Comparison of ENCODE assay signal across 8 cellular contexts in the genomic region with DNA sequence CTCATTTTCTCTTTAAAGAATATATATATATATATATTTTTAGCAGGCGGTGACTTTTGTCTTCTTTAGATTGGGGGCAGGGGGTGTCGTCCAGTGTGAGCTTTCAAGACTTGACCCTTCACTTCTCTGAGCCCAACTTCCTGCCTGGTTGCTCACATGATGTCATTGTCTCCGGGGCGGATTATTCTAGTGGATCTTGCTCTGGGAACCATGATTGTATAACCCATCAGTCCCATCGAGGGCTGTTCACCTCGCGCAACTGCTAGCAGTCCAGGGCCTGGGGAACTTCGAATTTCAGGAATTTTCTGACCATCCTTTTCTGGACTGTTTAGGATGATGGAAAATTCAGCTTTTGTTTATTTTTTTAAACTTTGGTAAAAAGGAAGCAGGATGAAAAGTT. TPM values are rescaled to one million over a fixed set of nuclear protein-coding genes. Genes with fewer than 3 reads are reported as not detected.
A peak's percentile ranks its signal among the peaks of the same experiment; 100 is the strongest.
DNase-seq lines count a peak whose midpoint lies in the region; ATAC-seq, FAIRE-seq and TF ChIP-seq lines count a peak whose summit lies in the region.

No MANE protein-coding gene starts in this region.

- 14 to 20% (median 17%) methylated on average over 8 of the region's 8 CpGs for WGBS in spleen, 5 donors

- peak overlapping the region; percentile 80 to 97 (median 92) for H3K27ac Mint-ChIP-seq in CD14-positive monocyte

- peak overlapping the region; percentile 79 for H3K27ac ChIP-seq in keratinocyte (ENCODE audit: control insufficient read depth, insufficient read depth, low read length)
- H3K27ac ChIP-seq in spleen: peak overlapping the region; percentile 87 to 98 (median 94)

- DNase-seq in CD14-positive monocyte (ENCODE audit: low spot score) (peak; percentile 72), cardiac fibroblast (ENCODE audit: low read depth in 2 of 2) (peak; percentile 78 to 84), keratinocyte (ENCODE audit: low read depth, low spot score) (no peak), spleen (no peak), cerebellar nuclear complex (lab: John Stamatoyannopoulos, UW) (no peak)

- peaks cover 0 to 2% of the 10 kb centered on the region in 2 experiments for H3K36me3 ChIP-seq in keratinocyte (ENCODE audit: control insufficient read depth in 2 of 2, extremely low read depth in 1 of 2, insufficient read depth in 2 of 2, low read length in 2 of 2)
- H3K36me3 ChIP-seq in spleen: no peaks in the 10 kb centered on the region

- peaks cover 81% of the 10 kb centered on the region for H3K4me1 Mint-ChIP-seq in CD14-positive monocyte

- peak overlapping the region; percentile 67 to 75 for H3K4me3 ChIP-seq in cardiac fibroblast (replicated peaks in 1 of 2; ENCODE audit: low read depth in 2 of 2, low read length in 2 of 2)
- H3K4me3 ChIP-seq in keratinocyte (ENCODE audit: control insufficient read depth in 2 of 3, extremely low read depth in 1 of 3, insufficient read depth in 2 of 3, low read depth in 1 of 3, low read length in 3 of 3): peak overlapping the region; percentile 73 to 81 (median 77)
- peak overlapping the region; percentile 68 to 98 (median 90) for H3K4me3 ChIP-seq in spleen

- peak; percentile 49 for FAIRE-seq in keratinocyte (lab: Jason Lieb, UNC)

- peaks cover 32 to 34% of the 10 kb centered on the region in 2 donors for H3K36me3 Mint-ChIP-seq in CD14-positive monocyte

- dilution Hi-C loops in keratinocyte (cut with MboI; ENCODE audit: extremely low pct_ligation_motif_present, low sequenced_read_pairs): no loop called here

- peak overlapping the region; percentile 92 for H3K9ac ChIP-seq in keratinocyte (ENCODE audit: control insufficient read depth, extremely low read depth, insufficient read depth, low read length)

- peaks cover 10% of the 10 kb centered on the region for H4K20me1 ChIP-seq in keratinocyte (ENCODE audit: control insufficient read depth, extremely low read depth, insufficient read depth, low read length)

- H3K4me1 ChIP-seq in keratinocyte (ENCODE audit: control insufficient read depth, extremely low read depth, insufficient read depth, low read length): peaks cover 50% of the 10 kb centered on the region
- H3K4me1 ChIP-seq in spleen: peaks cover 26 to 86% (median 59%) of the 10 kb centered on the region in 6 donors

- H3K27me3 ChIP-seq in keratinocyte (ENCODE audit: control insufficient read depth, extremely low read depth, insufficient read depth, low read length): no peaks in the 10 kb centered on the region
- H3K27me3 ChIP-seq in spleen (replicated peaks in 1 of 7): no peaks in the 10 kb centered on the region

- ATAC-seq in GM18867 (IDR thresholded peaks at IDR 0.05; ENCODE audit: unreplicated experiment) (peak; percentile 29), HG03457 (IDR thresholded peaks at IDR 0.05; ENCODE audit: unreplicated experiment) (peak; percentile 27)

- H2AFZ ChIP-seq in keratinocyte (ENCODE audit: control insufficient read depth, low read length): peak overlapping the region; percentile 34

- peaks cover 0 to 3% (median 0%) of the 10 kb centered on the region in 7 donors for H3K9me3 Mint-ChIP-seq in CD14-positive monocyte

- TF ChIP-seq POLR2A in spleen (IDR thresholded peaks at IDR 0.05): no peak

- peaks cover 2% of the 10 kb centered on the region for H3K9me1 ChIP-seq in keratinocyte (ENCODE audit: control insufficient read depth, extremely low read depth, insufficient read depth, low read length)

- intact Hi-C loops in CD14-positive monocyte (cut with micrococcal nuclease) (loop anchor here (2.0 to 10.0 kb wide), 2 partner anchors 13 to 275 kb away; a partner anchor contains a TSS), spleen (cut with DNase I; ENCODE audit: low total_unique reads) (loop anchor here (10.0 kb wide), 2 partner anchors 55 to 175 kb away; a partner anchor contains a TSS)

- peak overlapping the region; percentile 94 for H3K4me2 ChIP-seq in keratinocyte (ENCODE audit: control insufficient read depth, extremely low read depth, insufficient read depth, low read depth, low read length)

- H3K9me3 ChIP-seq in keratinocyte (ENCODE audit: control insufficient read depth, low read depth, low read length) (no peaks in the 10 kb centered on the region), spleen (no peaks in the 10 kb centered on the region)

- TF ChIP-seq CTCF in CD14-positive monocyte (IDR thresholded peaks at IDR 0.05): no peak
- no peak for TF ChIP-seq CTCF in cardiac fibroblast (IDR thresholded peaks at IDR 0.05; ENCODE audit: low read depth, low read length)
- TF ChIP-seq CTCF in keratinocyte (optimal IDR thresholded peaks at IDR 0.05 in 1 of 3, IDR thresholded peaks at IDR 0.05 in 1 of 3, conservative IDR thresholded peaks at IDR 0.05 in 1 of 3; ENCODE audit: extremely low read depth in 1 of 3, insufficient read depth in 2 of 3, low read length in 3 of 3): no peak
- no peak for TF ChIP-seq CTCF in spleen (IDR thresholded peaks at IDR 0.05 in 8 of 11, conservative IDR thresholded peaks at IDR 0.05 in 3 of 11)

- peaks cover 54% of the 10 kb centered on the region for H3K79me2 ChIP-seq in keratinocyte (ENCODE audit: control insufficient read depth, insufficient read depth, low read length)

- peaks cover 8 to 13% (median 8%) of the 10 kb centered on the region in 3 donors for H3K27me3 Mint-ChIP-seq in CD14-positive monocyte (ENCODE audit: low read depth in 3 of 3)

- H3K4me3 Mint-ChIP-seq in CD14-positive monocyte: peak overlapping the region; percentile 95 to 96

TF ChIP-seq in PFSK-1, 5 proteins besides CTCF, POLR2A, EP300 and RAD21:
- TF ChIP-seq POLR2AphosphoS5 (IDR thresholded peaks at IDR 0.05; ENCODE audit: low read depth, low read length) (peak; percentile 37; the same call in 1 of the 2 replicates), TAF1 (IDR thresholded peaks at IDR 0.05; ENCODE audit: borderline replicate concordance, insufficient read depth, low read length) (peak; percentile 53; the same call in 1 of the 2 replicates), SIN3A (IDR thresholded peaks at IDR 0.05; ENCODE audit: borderline replicate concordance, insufficient read depth, low read length) (peak; percentile 80; the same call in 1 of the 2 replicates), FOXP2 (optimal IDR thresholded peaks at IDR 0.05; ENCODE audit: borderline replicate concordance, extremely low read depth, extremely low read length, insufficient read depth) (no peak)
- TF ChIP-seq, protein P1, sequence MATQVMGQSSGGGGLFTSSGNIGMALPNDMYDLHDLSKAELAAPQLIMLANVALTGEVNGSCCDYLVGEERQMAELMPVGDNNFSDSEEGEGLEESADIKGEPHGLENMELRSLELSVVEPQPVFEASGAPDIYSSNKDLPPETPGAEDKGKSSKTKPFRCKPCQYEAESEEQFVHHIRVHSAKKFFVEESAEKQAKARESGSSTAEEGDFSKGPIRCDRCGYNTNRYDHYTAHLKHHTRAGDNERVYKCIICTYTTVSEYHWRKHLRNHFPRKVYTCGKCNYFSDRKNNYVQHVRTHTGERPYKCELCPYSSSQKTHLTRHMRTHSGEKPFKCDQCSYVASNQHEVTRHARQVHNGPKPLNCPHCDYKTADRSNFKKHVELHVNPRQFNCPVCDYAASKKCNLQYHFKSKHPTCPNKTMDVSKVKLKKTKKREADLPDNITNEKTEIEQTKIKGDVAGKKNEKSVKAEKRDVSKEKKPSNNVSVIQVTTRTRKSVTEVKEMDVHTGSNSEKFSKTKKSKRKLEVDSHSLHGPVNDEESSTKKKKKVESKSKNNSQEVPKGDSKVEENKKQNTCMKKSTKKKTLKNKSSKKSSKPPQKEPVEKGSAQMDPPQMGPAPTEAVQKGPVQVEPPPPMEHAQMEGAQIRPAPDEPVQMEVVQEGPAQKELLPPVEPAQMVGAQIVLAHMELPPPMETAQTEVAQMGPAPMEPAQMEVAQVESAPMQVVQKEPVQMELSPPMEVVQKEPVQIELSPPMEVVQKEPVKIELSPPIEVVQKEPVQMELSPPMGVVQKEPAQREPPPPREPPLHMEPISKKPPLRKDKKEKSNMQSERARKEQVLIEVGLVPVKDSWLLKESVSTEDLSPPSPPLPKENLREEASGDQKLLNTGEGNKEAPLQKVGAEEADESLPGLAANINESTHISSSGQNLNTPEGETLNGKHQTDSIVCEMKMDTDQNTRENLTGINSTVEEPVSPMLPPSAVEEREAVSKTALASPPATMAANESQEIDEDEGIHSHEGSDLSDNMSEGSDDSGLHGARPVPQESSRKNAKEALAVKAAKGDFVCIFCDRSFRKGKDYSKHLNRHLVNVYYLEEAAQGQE (IDR thresholded peaks at IDR 0.05; ENCODE audit: insufficient read depth in 1 of 2, low read depth in 2 of 2, low read length in 2 of 2): no peak

RNA-seq across cellular contexts. Expression of a gene that starts 1.0 kb away (rescaled TPM):
- polyA plus RNA-seq in CD14-positive monocyte (1 to 10 TPM; 6.9 to 8.2 TPM), keratinocyte (25.3 to 40.9 TPM (median 39.7 TPM) in 3 replicates), spleen (10 to 100 TPM in 1 of 3 donors, 1 to 10 TPM in 2; 6.9 to 13.2 (median 7.4) TPM)
- 164 TPM for polyA plus RNA-seq in PFSK-1 (2012; ENCODE audit: insufficient read length, low read depth)
- polyA plus RNA-seq in keratinocyte (2011; ENCODE audit: low read depth): 101 TPM
- polyA plus RNA-seq in keratinocyte (2011; cell fraction: cytosol; rRNA removed): 14.2 and 14.8 TPM in 2 replicates
- polyA plus RNA-seq in keratinocyte (2011; cell fraction: nucleus; rRNA removed): 184 and 194 TPM in 2 replicates
- 48.6 and 61.8 TPM in 2 replicates for polyA plus RNA-seq in keratinocyte (2012; ENCODE audit: low replicate concordance)
- 105 to 258 TPM (median 147 TPM) in 3 replicates for polyA minus RNA-seq in keratinocyte
- polyA minus RNA-seq in keratinocyte (2011; cell fraction: cytosol; rRNA and poly(A)+ RNA removed): 54.7 TPM
- polyA minus RNA-seq in keratinocyte (2011; cell fraction: nucleus; rRNA and poly(A)+ RNA removed): 547 and 879 TPM in 2 replicates
- total RNA-seq in spleen: 100 to 1,000 TPM; 110 to 193 (median 164) TPM

Comparison
In these comparisons a context has a peak if more than half of its experiments do, and no peak if none do; other contexts are left out.
1. DNase-seq: peak in CD14-positive monocyte (single experiment) and cardiac fibroblast (2 of 2); none in keratinocyte (single experiment), spleen (single experiment) and cerebellar nuclear complex (0 of 2).
2. Peak in every context shown above with its lines, with median percentiles within 50 percentile points of each other: H3K4me3 ChIP-seq.